Comparison of ENCODE assay signal across 8 cellular contexts in genomic region chr2:229270551-229271410, GRCh38. TPM values are rescaled to one million over a fixed set of nuclear protein-coding genes. Genes with fewer than 3 reads are reported as not detected.
DNase-seq lines count a peak whose midpoint lies in the region; ATAC-seq and TF ChIP-seq lines count a peak whose summit lies in the region.

TSS of gene PID1 (minus strand) at chr2:229271287. CDS start at chr2:229271043, 244 bp downstream.

- intact Hi-C loops in PC-9 (cut with micrococcal nuclease; ENCODE audit: unreplicated experiment), result loop anchor here (5.0 kb wide), 2 partner anchors 317 to 1223 kb away; no protein-coding TSS in a partner anchor
- intact Hi-C loops in activated CD8-positive, alpha-beta T cell treated with anti-CD3 and anti-CD28 coated beads for 36 hours (cut with micrococcal nuclease), result no loop called here

- no peaks in the 10 kb centered on the region for H3K9me3 Mint-ChIP-seq in activated CD8-positive, alpha-beta T cell treated with anti-CD3 and anti-CD28 coated beads for 36 hours

- H3K27ac Mint-ChIP-seq in activated CD8-positive, alpha-beta T cell treated with anti-CD3 and anti-CD28 coated beads for 36 hours, result no peak within 1 kb of the TSS

- H3K4me3 ChIP-seq in PC-9 (peak within 1 kb of the TSS; percentile 61), foreskin fibroblast (ENCODE audit: low read depth in 1 of 2, low read length in 2 of 2) (peak within 1 kb of the TSS; percentile 81 to 92)

- peak; percentile 91 for DNase-seq in GM03348 (ENCODE audit: low spot score)
- DNase-seq in PC-9, result no peak
- DNase-seq in foreskin fibroblast, result peak; percentile 67 to 87
- DNase-seq in occipital lobe (lab: John Stamatoyannopoulos, UW), result no peak
- no peak for DNase-seq in activated CD8-positive, alpha-beta T cell treated with anti-CD3 and anti-CD28 coated beads for 36 hours
- no peak for DNase-seq in SKM-1 treated with dmso at 0.1 percent for 144 hours (lab: John Stamatoyannopoulos, UW; ENCODE audit: unreplicated experiment)

- no TSS peak for BruUV-seq in PC-9 (replicated peaks; lab: Mats Ljungman, UMichigan)

- no peak for TF ChIP-seq CTCF in PC-9 (conservative IDR thresholded peaks at IDR 0.05)
- TF ChIP-seq CTCF in foreskin fibroblast (IDR thresholded peaks at IDR 0.05; ENCODE audit: low read depth, low read length), result no peak
- no peak for TF ChIP-seq CTCF in activated CD8-positive, alpha-beta T cell treated with anti-CD3 and anti-CD28 coated beads for 36 hours (IDR thresholded peaks at IDR 0.05)

- H3F3A ChIP-seq in PC-9 (ENCODE audit: insufficient read depth, low read depth), result no peaks in the 10 kb centered on the region

- peak within 1 kb of the TSS; percentile 82 for H3K4me2 ChIP-seq in PC-9

- no peaks in the 10 kb centered on the region for H3K4me1 Mint-ChIP-seq in activated CD8-positive, alpha-beta T cell treated with anti-CD3 and anti-CD28 coated beads for 36 hours (ENCODE audit: low read depth)

- POLR2A ChIA-PET in PC-9 (lab: Charles Lee; ENCODE audit: unreplicated experiment), result no interaction called here
- POLR2A ChIA-PET in activated CD8-positive, alpha-beta T cell treated with anti-CD3 and anti-CD28 coated beads for 36 hours (lab: Charles Lee), result no interaction called here

- no peak within 1 kb of the TSS for H3K27ac ChIP-seq in PC-9

- ATAC-seq in activated CD8-positive, alpha-beta T cell treated with anti-CD3 and anti-CD28 coated beads for 36 hours, result no peak
- ATAC-seq in GM21526 (IDR thresholded peaks at IDR 0.05; ENCODE audit: low FRiP score, unreplicated experiment) (no peak), GM21576 (IDR thresholded peaks at IDR 0.05; ENCODE audit: unreplicated experiment) (no peak)

- no peaks in the 10 kb centered on the region for H3K9me3 ChIP-seq in PC-9 (ENCODE audit: insufficient read depth, low read depth)

- no peak within 1 kb of the TSS for H3K4me3 Mint-ChIP-seq in activated CD8-positive, alpha-beta T cell treated with anti-CD3 and anti-CD28 coated beads for 36 hours

- peak within 1 kb of the TSS; percentile 89 for H2AFZ ChIP-seq in PC-9

- no peaks in the 10 kb centered on the region for H3K36me3 Mint-ChIP-seq in activated CD8-positive, alpha-beta T cell treated with anti-CD3 and anti-CD28 coated beads for 36 hours (ENCODE audit: low read depth)

- peaks cover 21% of the 10 kb centered on the region for H3K27me3 Mint-ChIP-seq in activated CD8-positive, alpha-beta T cell treated with anti-CD3 and anti-CD28 coated beads for 36 hours

- CTCF ChIA-PET in PC-9 (lab: Charles Lee), result no interaction called here
- CTCF ChIA-PET in activated CD8-positive, alpha-beta T cell treated with anti-CD3 and anti-CD28 coated beads for 36 hours (lab: Charles Lee), result interaction anchor here (1.0 kb wide), 1 partner anchor 1381 kb away, joined by 4 read pairs; no protein-coding TSS in a partner anchor

- H3K4me1 ChIP-seq in PC-9 (replicated peaks; ENCODE audit: insufficient read depth), result peaks cover 5% of the 10 kb centered on the region; the same call in 1 of the 2 replicates

- no peaks in the 10 kb centered on the region for H4K20me1 ChIP-seq in PC-9 (ENCODE audit: insufficient read depth)

- peaks cover 18% of the 10 kb centered on the region for H3K27me3 ChIP-seq in PC-9 (ENCODE audit: insufficient read depth, low read depth)

- H3K9me2 ChIP-seq in PC-9 (ENCODE audit: insufficient read depth), result no peaks in the 10 kb centered on the region

- no peaks in the 10 kb centered on the region for H3K79me2 ChIP-seq in PC-9 (ENCODE audit: low read depth)

- no peaks in the 10 kb centered on the region for H3K36me3 ChIP-seq in PC-9 (ENCODE audit: low read depth)

RNA-seq across cellular contexts. Expression of gene PID1, which starts in this region (rescaled TPM):
- total RNA-seq in PC-9 (2021) (not detected in 2 replicates), occipital lobe (46.2 TPM)
- not detected for total RNA-seq in activated CD8-positive, alpha-beta T cell treated with anti-CD3 and anti-CD28 coated beads for 36 hours

Comparison
In these comparisons a context has a peak if more than half of its experiments do, and no peak if none do; other contexts are left out.
1. RNA of gene PID1 (total RNA-seq): 46.2 TPM in occipital lobe (single experiment); not detected in PC-9 and not detected in activated CD8-positive, alpha-beta T cell treated with anti-CD3 and anti-CD28 coated beads for 36 hours; every median in the first group is over 10 times any median in the second.
2. DNase-seq: peak in GM03348 (single experiment) and foreskin fibroblast (2 of 2); none in PC-9 (0 of 2), occipital lobe (single experiment), activated CD8-positive, alpha-beta T cell treated with anti-CD3 and anti-CD28 coated beads for 36 hours (single experiment) and SKM-1 treated with dmso at 0.1 percent for 144 hours (single experiment).